15 cellular contexts compared by ENCODE assay signal in the genomic region with DNA sequence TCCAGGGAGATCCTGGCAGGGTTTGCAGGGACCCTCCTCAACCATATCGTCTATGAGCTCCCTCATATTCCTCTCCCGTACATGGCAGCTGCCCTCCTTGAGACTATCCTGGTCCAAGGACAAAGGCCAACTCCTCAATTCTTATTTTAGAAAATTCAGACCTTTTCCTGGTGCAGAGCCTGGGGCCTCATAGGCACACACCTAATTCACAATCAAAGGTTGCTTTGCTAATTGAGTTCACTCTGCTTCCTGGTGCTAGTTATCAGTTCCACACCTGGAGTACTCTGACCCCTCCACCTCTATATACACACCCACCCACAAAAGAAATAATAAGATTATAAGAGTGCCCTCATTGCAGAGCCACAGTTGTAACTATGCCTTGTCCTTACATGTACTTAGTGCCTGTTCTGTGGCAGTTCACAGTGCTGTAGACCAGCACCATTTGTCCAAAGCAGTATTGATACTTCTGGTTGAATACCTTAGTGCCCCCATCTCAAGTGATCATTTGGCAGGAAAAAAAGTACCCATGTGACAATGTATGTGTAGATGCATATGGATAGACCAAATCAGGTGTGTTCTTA. TPM values are rescaled to one million over a fixed set of nuclear protein-coding genes. Genes with fewer than 3 reads are reported as not detected.
DNase-seq lines count a peak whose midpoint lies in the region; ATAC-seq and TF ChIP-seq lines count a peak whose summit lies in the region.
"Had no signal": no experiment of that assay in that cellular context is flagged by ENCODE, and none has a peak within 500 bp of the region (broad histone marks: within the 10 kb centered on the region; RNA-seq: fewer than 3 reads in every experiment).

No MANE protein-coding gene starts in this region.

- intact Hi-C loops in left ventricle myocardium superior (cut with micrococcal nuclease) (no loop called here), cardiac septum (cut with DNase I) (no loop called here), mucosa of descending colon (cut with DNase I, micrococcal nuclease) (no loop called here), sciatic nerve (cut with DNase I) (no loop called here)

- H3K4me3 ChIP-seq in RWPE2 (ENCODE audit: severe bottlenecking): no peak overlapping the region
- H3K4me3 ChIP-seq in mucosa of descending colon: no peak overlapping the region

- H3K4me1 ChIP-seq in RWPE2 (ENCODE audit: insufficient read depth, poor library complexity, severe bottlenecking) (peaks cover 8% of the 10 kb centered on the region), mucosa of descending colon (ENCODE audit: low read depth) (peaks cover 32% of the 10 kb centered on the region)

- H3K36me3 ChIP-seq in RWPE2 (ENCODE audit: low read depth): peaks cover 100% of the 10 kb centered on the region
- no peaks in the 10 kb centered on the region for H3K36me3 ChIP-seq in mucosa of descending colon (ENCODE audit: low read depth)

- DNase-seq in left ventricle myocardium superior: no peak
- DNase-seq in cardiac septum (ENCODE audit: low spot score): no peak
- DNase-seq in RWPE2 (ENCODE audit: low spot score): peak; percentile 39
- DNase-seq in mucosa of descending colon: peak in 1 of 3 donors; percentile 67
- DNase-seq in stimulated activated CD4-positive, alpha-beta T cell treated with anti-CD3 and anti-CD28 coated beads, Interleukin-4, amount 100 ng/mL, for 4 hours: no peak
- no peak for DNase-seq in sciatic nerve (ENCODE audit: low spot score)
- DNase-seq: CD8-positive, alpha-beta memory T cell; KBM-7; NCI-H1092; NCI-H1694 treated with DMSO at 0.1 percent for 48 hours; NCI-H774 had no signal

- H3K27ac ChIP-seq in RWPE2 (ENCODE audit: poor library complexity, severe bottlenecking): no peak overlapping the region

- no peaks in the 10 kb centered on the region for H3K27me3 ChIP-seq in RWPE2 (ENCODE audit: insufficient read depth, poor library complexity, severe bottlenecking)

- ATAC-seq in left ventricle myocardium superior: peak; percentile 27
- ATAC-seq in RWPE2 (ENCODE audit: low read depth): no peak
- ATAC-seq in mucosa of descending colon: peak; percentile 91
- no peak for ATAC-seq in GM18861 (IDR thresholded peaks at IDR 0.05; ENCODE audit: unreplicated experiment)
- no peak for ATAC-seq in sciatic nerve

- TF ChIP-seq CTCF in RWPE2 (IDR thresholded peaks at IDR 0.05; ENCODE audit: poor library complexity, severe bottlenecking): no peak
- TF ChIP-seq CTCF in mucosa of descending colon (IDR thresholded peaks at IDR 0.05): no peak

- H3K9me3 ChIP-seq in RWPE2 (ENCODE audit: severe bottlenecking) (no peaks in the 10 kb centered on the region), mucosa of descending colon (no peaks in the 10 kb centered on the region)

RNA-seq across cellular contexts. Expression of gene GSS, which starts 38.7 kb away (rescaled TPM):
- total RNA-seq in left ventricle myocardium superior: 18.6 TPM
- 27.5 TPM for total RNA-seq in cardiac septum
- 10 to 100 TPM; 45.2 to 97.3 (median 91.8) TPM for total RNA-seq in mucosa of descending colon
- 17.5 TPM for total RNA-seq in sciatic nerve

RNA-seq across cellular contexts. Expression of gene MYH7B, which starts 38.8 kb away (rescaled TPM):
- total RNA-seq in left ventricle myocardium superior: 297 TPM
- total RNA-seq in cardiac septum: 238 TPM
- 1 to 10 TPM in 1 of 3 donors, under 1 TPM in 2; 0.76 to 1.9 (median 0.99) TPM for total RNA-seq in mucosa of descending colon
- total RNA-seq in sciatic nerve: 5.6 TPM
- total RNA-seq: Daoy, H4, RPMI7951 had no signal

RNA-seq across cellular contexts. Expression of gene ACSS2, which starts 40.5 kb away (rescaled TPM):
- 156 TPM for total RNA-seq in left ventricle myocardium superior
- 73.8 TPM for total RNA-seq in cardiac septum
- 100 to 1,000 TPM; 191 to 479 (median 302) TPM for total RNA-seq in mucosa of descending colon
- total RNA-seq in sciatic nerve: 103 TPM

RNA-seq across cellular contexts. Expression of gene GGT7, which starts 44.2 kb away (rescaled TPM):
- total RNA-seq in left ventricle myocardium superior (22.0 TPM), cardiac septum (20.1 TPM), mucosa of descending colon (10 to 100 TPM; 14.4 to 24.6 (median 20.3) TPM), sciatic nerve (27.0 TPM)

Comparison
In these comparisons a context has a peak if more than half of its experiments do, and no peak if none do; other contexts are left out.
1. ATAC-seq: peak in left ventricle myocardium superior (single experiment) and mucosa of descending colon (single experiment); none in RWPE2 (single experiment), GM18861 (single experiment) and sciatic nerve (single experiment).
2. RNA of gene MYH7B, which starts 38.8 kb away (total RNA-seq): 297 TPM in left ventricle myocardium superior (single experiment) and 238 TPM in cardiac septum (single experiment); 5.6 TPM in sciatic nerve (single experiment) and 0.76 to 1.9 TPM in mucosa of descending colon; every median in the first group is over 10 times any median in the second.